Comparison of ENCODE assay signal across 14 cellular contexts in genomic region chr18:13335903-13336302, GRCh38.
A peak's percentile ranks its signal among the peaks of the same experiment; 100 is the strongest.
DNase-seq lines count a peak whose midpoint lies in the region; ATAC-seq and TF ChIP-seq lines count a peak whose summit lies in the region.
"Had no signal": no experiment of that assay in that cellular context is flagged by ENCODE, and none has a peak within 500 bp of the region (broad histone marks: within the 10 kb centered on the region; RNA-seq: fewer than 3 reads in every experiment).

No MANE protein-coding gene starts in this region.

- no peaks in the 10 kb centered on the region for H3F3A ChIP-seq in neural progenitor cell (ENCODE audit: low read depth)

- no peaks in the 10 kb centered on the region for H3K9me3 ChIP-seq in neural progenitor cell (ENCODE audit: low read depth)
- no peaks in the 10 kb centered on the region for H3K9me3 ChIP-seq in SJCRH30 (replicated peaks)

- peak overlapping the region; percentile 1 for H3K27ac Mint-ChIP-seq in activated naive CD4-positive, alpha-beta T cell treated with anti-CD3 and anti-CD28 coated beads, Interleukin-2, amount 50 U/mL, for 24 hours
- H3K27ac Mint-ChIP-seq in activated naive CD4-positive, alpha-beta T cell treated with anti-CD3 and anti-CD28 coated beads, Interleukin-2, amount 10 ng/mL, durations not matched to agents 7 days and 5 days, result no peak overlapping the region
- H3K27ac Mint-ChIP-seq in chondrocyte (ENCODE audit: unreplicated experiment) (peak overlapping the region; percentile 93), neural progenitor cell (no peak overlapping the region)
- H3K27ac Mint-ChIP-seq: IgD-negative memory B cell had no signal

- H3K27me3 Mint-ChIP-seq in activated naive CD4-positive, alpha-beta T cell treated with anti-CD3 and anti-CD28 coated beads, Interleukin-2, amount 50 U/mL, for 24 hours, result no peaks in the 10 kb centered on the region
- H3K27me3 Mint-ChIP-seq in activated naive CD4-positive, alpha-beta T cell treated with anti-CD3 and anti-CD28 coated beads, Interleukin-2, amount 10 ng/mL, durations not matched to agents 7 days and 5 days, result peaks cover 6% of the 10 kb centered on the region
- H3K27me3 Mint-ChIP-seq in chondrocyte (ENCODE audit: low read depth), result no peaks in the 10 kb centered on the region
- no peaks in the 10 kb centered on the region for H3K27me3 Mint-ChIP-seq in neural progenitor cell (ENCODE audit: insufficient read depth, low read depth)

- H3K27me3 ChIP-seq in neural progenitor cell, result no peaks in the 10 kb centered on the region
- no peaks in the 10 kb centered on the region for H3K27me3 ChIP-seq in SJCRH30
- H3K27me3 ChIP-seq: BLaER1 treated with 17β-estradiol and CSF1 and Interleukin-3, amounts not matched to agents 10 nM and 100 nM had no signal

- H3K27ac ChIP-seq in neural progenitor cell (no peak overlapping the region), SJCRH30 (no peak overlapping the region)
- H3K27ac ChIP-seq: BLaER1 treated with 17β-estradiol and CSF1 and Interleukin-3, amounts not matched to agents 10 nM and 100 nM had no signal

- H3K36me3 ChIP-seq in neural progenitor cell (no peaks in the 10 kb centered on the region), SJCRH30 (no peaks in the 10 kb centered on the region)

- no peaks in the 10 kb centered on the region for H3K79me2 ChIP-seq in neural progenitor cell (ENCODE audit: low read depth)

- no peak for ATAC-seq in HG02973 (IDR thresholded peaks at IDR 0.05; ENCODE audit: unreplicated experiment)

- no peak overlapping the region for H2AFZ ChIP-seq in neural progenitor cell (replicated peaks)

- no peaks in the 10 kb centered on the region for H3K4me1 ChIP-seq in neural progenitor cell
- H3K4me1 ChIP-seq in SJCRH30, result no peaks in the 10 kb centered on the region

- H3K9ac ChIP-seq in neural progenitor cell, result no peak overlapping the region
- H3K9ac ChIP-seq: BLaER1 treated with 17β-estradiol and CSF1 and Interleukin-3, amounts not matched to agents 10 nM and 100 nM had no signal

- peaks cover 6% of the 10 kb centered on the region for H3K9me3 Mint-ChIP-seq in activated naive CD4-positive, alpha-beta T cell treated with anti-CD3 and anti-CD28 coated beads, Interleukin-2, amount 50 U/mL, for 24 hours
- peaks cover 5% of the 10 kb centered on the region for H3K9me3 Mint-ChIP-seq in activated naive CD4-positive, alpha-beta T cell treated with anti-CD3 and anti-CD28 coated beads, Interleukin-2, amount 10 ng/mL, durations not matched to agents 7 days and 5 days
- H3K9me3 Mint-ChIP-seq in chondrocyte (ENCODE audit: low read depth) (peaks cover 16% of the 10 kb centered on the region), neural progenitor cell (peaks cover 26% of the 10 kb centered on the region)

- peaks cover 28% of the 10 kb centered on the region for H3K4me1 Mint-ChIP-seq in activated naive CD4-positive, alpha-beta T cell treated with anti-CD3 and anti-CD28 coated beads, Interleukin-2, amount 50 U/mL, for 24 hours
- peaks cover 6% of the 10 kb centered on the region for H3K4me1 Mint-ChIP-seq in activated naive CD4-positive, alpha-beta T cell treated with anti-CD3 and anti-CD28 coated beads, Interleukin-2, amount 10 ng/mL, durations not matched to agents 7 days and 5 days
- H3K4me1 Mint-ChIP-seq in chondrocyte (ENCODE audit: low read depth) (peaks cover 42% of the 10 kb centered on the region), neural progenitor cell (peaks cover 4% of the 10 kb centered on the region)
- H3K4me1 Mint-ChIP-seq: IgD-negative memory B cell had no signal

- no peaks in the 10 kb centered on the region for H3K36me3 Mint-ChIP-seq in activated naive CD4-positive, alpha-beta T cell treated with anti-CD3 and anti-CD28 coated beads, Interleukin-2, amount 50 U/mL, for 24 hours
- H3K36me3 Mint-ChIP-seq in activated naive CD4-positive, alpha-beta T cell treated with anti-CD3 and anti-CD28 coated beads, Interleukin-2, amount 10 ng/mL, durations not matched to agents 7 days and 5 days, result peaks cover 9% of the 10 kb centered on the region
- peaks cover 13% of the 10 kb centered on the region for H3K36me3 Mint-ChIP-seq in chondrocyte (ENCODE audit: low read depth)
- H3K36me3 Mint-ChIP-seq in neural progenitor cell, result no peaks in the 10 kb centered on the region
- H3K36me3 Mint-ChIP-seq: IgD-negative memory B cell had no signal

- no peak overlapping the region for H3K4me3 ChIP-seq in neural progenitor cell
- H3K4me3 ChIP-seq in SJCRH30, result no peak overlapping the region
- H3K4me3 ChIP-seq: BLaER1 treated with 17β-estradiol and CSF1 and Interleukin-3, amounts not matched to agents 10 nM and 100 nM had no signal

- no peaks in the 10 kb centered on the region for H4K20me1 ChIP-seq in neural progenitor cell (ENCODE audit: low read depth)
- H4K20me1 ChIP-seq: BLaER1 treated with 17β-estradiol and CSF1 and Interleukin-3, amounts not matched to agents 10 nM and 100 nM had no signal

- H3K4me3 Mint-ChIP-seq in activated naive CD4-positive, alpha-beta T cell treated with anti-CD3 and anti-CD28 coated beads, Interleukin-2, amount 50 U/mL, for 24 hours, result no peak overlapping the region
- H3K4me3 Mint-ChIP-seq in activated naive CD4-positive, alpha-beta T cell treated with anti-CD3 and anti-CD28 coated beads, Interleukin-2, amount 10 ng/mL, durations not matched to agents 7 days and 5 days, result no peak overlapping the region
- H3K4me3 Mint-ChIP-seq in chondrocyte (ENCODE audit: unreplicated experiment), result peak overlapping the region; percentile 29
- H3K4me3 Mint-ChIP-seq in neural progenitor cell, result no peak overlapping the region
- H3K4me3 Mint-ChIP-seq: H9, IgD-negative memory B cell had no signal

- CTCF ChIA-PET in activated naive CD4-positive, alpha-beta T cell treated with anti-CD3 and anti-CD28 coated beads, Interleukin-2, amount 10 ng/mL, durations not matched to agents 7 days and 5 days (lab: Charles Lee), result no interaction called here

- DNase-seq in activated naive CD4-positive, alpha-beta T cell treated with anti-CD3 and anti-CD28 coated beads, Interleukin-2, amount 10 ng/mL, durations not matched to agents 7 days and 5 days, result no peak
- DNase-seq in chondrocyte (ENCODE audit: low spot score) (no peak), neural progenitor cell (ENCODE audit: low spot score) (peak; percentile 18), NCI-H1048 (lab: John Stamatoyannopoulos, UW) (no peak), SJCRH30 (no peak)
- DNase-seq: ACHN; CD4-positive, alpha-beta memory T cell; DMS79; GOT3; H9 had no signal

- no peak overlapping the region for H3K4me2 ChIP-seq in neural progenitor cell
- H3K4me2 ChIP-seq: BLaER1 treated with 17β-estradiol and CSF1 and Interleukin-3, amounts not matched to agents 10 nM and 100 nM had no signal

- TF ChIP-seq CTCF in chondrocyte (IDR thresholded peaks at IDR 0.05), result no peak
- no peak for TF ChIP-seq CTCF in neural progenitor cell (IDR thresholded peaks at IDR 0.05)

Comparison
In these comparisons a context has a peak if more than half of its experiments do, and no peak if none do; other contexts are left out.
1. H3K27ac Mint-ChIP-seq: peak in activated naive CD4-positive, alpha-beta T cell treated with anti-CD3 and anti-CD28 coated beads, Interleukin-2, amount 50 U/mL, for 24 hours (single experiment) and chondrocyte (single experiment); none in activated naive CD4-positive, alpha-beta T cell treated with anti-CD3 and anti-CD28 coated beads, Interleukin-2, amount 10 ng/mL, durations not matched to agents 7 days and 5 days (single experiment) and neural progenitor cell (single experiment).